8 cellular contexts compared by ENCODE assay signal in the genomic region with DNA sequence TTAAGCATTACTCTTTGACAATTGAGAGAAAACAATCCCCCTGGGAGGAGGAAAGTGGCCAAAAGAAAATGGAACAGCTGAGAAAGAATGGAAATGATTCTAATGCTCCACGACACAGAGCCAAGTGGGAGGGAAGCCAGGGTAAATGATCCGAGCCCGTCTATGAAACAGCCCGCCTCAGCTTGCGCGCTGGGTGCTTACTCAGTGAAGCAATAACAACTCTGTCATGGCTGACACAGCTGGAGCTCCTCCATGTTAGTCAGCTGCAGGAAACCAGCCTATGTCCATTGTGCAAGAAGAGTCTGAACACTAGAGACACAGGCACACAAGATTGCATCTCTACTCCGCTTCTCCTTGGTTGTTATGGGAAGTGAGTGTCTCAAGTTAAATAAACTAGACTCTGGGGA. TPM values are rescaled to one million over a fixed set of nuclear protein-coding genes. Genes with fewer than 3 reads are reported as not detected.
DNase-seq lines count a peak whose midpoint lies in the region; ATAC-seq and FAIRE-seq lines count a peak whose summit lies in the region.

No MANE protein-coding gene starts in this region.

- ATAC-seq in HG03565 (IDR thresholded peaks at IDR 0.05; ENCODE audit: unreplicated experiment) = no peak

- no peak for FAIRE-seq in GM19239 (lab: Jason Lieb, UNC)

- DNase-seq in D341Med (ENCODE audit: low spot score) (peak; percentile 34), NCI-H345 (lab: John Stamatoyannopoulos, UW) (peak; percentile 80), dedifferentiated amniotic fluid mesenchymal stem cell (ENCODE audit: extremely low spot score) (peak; percentile 97), mesenteric fat pad (ENCODE audit: low spot score) (peak; percentile 93), GM19239 (ENCODE audit: insufficient read length, low spot score) (no peak)
- DNase-seq in stimulated activated naive CD4-positive, alpha-beta T cell treated with Interleukin-2 at 50 U/mL for 16 hours (lab: John Stamatoyannopoulos, UW) = no peak
- DNase-seq in stimulated activated CD4-positive, alpha-beta T cell treated with anti-CD3 and anti-CD28 coated beads, Interleukin-15, amount 100 ng/mL, for 24 hours = no peak

RNA-seq across cellular contexts. Expression of a gene that starts 19.3 kb away (rescaled TPM):
- total RNA-seq in mesenteric fat pad = 10.5 TPM

RNA-seq across cellular contexts. Expression of a gene that starts 20.6 kb away (rescaled TPM):
- 66.9 TPM for total RNA-seq in mesenteric fat pad

RNA-seq across cellular contexts. Expression of a gene that starts 50.4 kb away (rescaled TPM):
- 32.1 TPM for total RNA-seq in mesenteric fat pad

Comparison
In these comparisons a context has a peak if more than half of its experiments do, and no peak if none do; other contexts are left out.
1. DNase-seq: peak in D341Med (single experiment), NCI-H345 (single experiment), dedifferentiated amniotic fluid mesenchymal stem cell (single experiment) and mesenteric fat pad (single experiment); none in stimulated activated naive CD4-positive, alpha-beta T cell treated with Interleukin-2 at 50 U/mL for 16 hours (single experiment), GM19239 (single experiment) and stimulated activated CD4-positive, alpha-beta T cell treated with anti-CD3 and anti-CD28 coated beads, Interleukin-15, amount 100 ng/mL, for 24 hours (single experiment).